ENCODE assay signal across 9 cellular contexts in genomic region chr2:104851236-104852160, GRCh38. TPM values are rescaled to one million over a fixed set of nuclear protein-coding genes. Genes with fewer than 3 reads are reported as not detected.
A peak's percentile ranks its signal among the peaks of the same experiment; 100 is the strongest.
DNase-seq lines count a peak whose midpoint lies in the region; ATAC-seq, FAIRE-seq and TF ChIP-seq lines count a peak whose summit lies in the region.
"Had no signal": no experiment of that assay in that cellular context is flagged by ENCODE, and none has a peak within 500 bp of the region (broad histone marks: within the 10 kb centered on the region; RNA-seq: fewer than 3 reads in every experiment).

No MANE protein-coding gene starts in this region.

- no peak overlapping the region for H3K27ac Mint-ChIP-seq in activated naive CD4-positive, alpha-beta T cell treated with anti-CD3 and anti-CD28 coated beads for 36 hours
- no peak overlapping the region for H3K27ac Mint-ChIP-seq in activated naive CD4-positive, alpha-beta T cell treated with anti-CD3 and anti-CD28 coated beads, Interleukin-2, amount 50 U/mL, for 72 hours
- no peak overlapping the region for H3K27ac Mint-ChIP-seq in WTC11

- TF ChIP-seq CTCF in WTC11 (IDR thresholded peaks at IDR 0.05) (no peak), kidney (IDR thresholded peaks at IDR 0.05; ENCODE audit: borderline replicate concordance, extremely low read depth, insufficient read depth) (no peak), foreskin fibroblast (IDR thresholded peaks at IDR 0.05; ENCODE audit: low read depth, low read length) (no peak)

- CTCF ChIA-PET in activated naive CD4-positive, alpha-beta T cell treated with anti-CD3 and anti-CD28 coated beads for 36 hours (lab: Charles Lee) = interaction anchor here (2.5 kb wide), 1 partner anchor 16 kb away, joined by 19 read pairs; no protein-coding TSS in a partner anchor
- CTCF ChIA-PET in WTC11 (lab: Charles Lee) = interaction anchor here (1.3 to 3.5 kb wide), 5 partner anchors 16 to 102 kb away, joined by 3 to 59 read pairs (median 10); no protein-coding TSS in a partner anchor

- no peak for DNase-seq in activated naive CD4-positive, alpha-beta T cell treated with anti-CD3 and anti-CD28 coated beads for 36 hours
- no peak for DNase-seq in activated naive CD4-positive, alpha-beta T cell treated with anti-CD3 and anti-CD28 coated beads, Interleukin-2, amount 50 U/mL, for 72 hours (ENCODE audit: low spot score in 2 of 2)
- DNase-seq in WTC11 (ENCODE audit: low spot score) = no peak
- no peak for DNase-seq in kidney
- peak; percentile 75 for DNase-seq in superior temporal gyrus (ENCODE audit: extremely low spot score)
- DNase-seq in foreskin fibroblast = no peak
- DNase-seq: small intestine had no signal

- H3K27ac ChIP-seq in kidney (ENCODE audit: low read depth in 2 of 2, low read length in 2 of 2) = peak overlapping the region; percentile 91 to 92

- H3K36me3 ChIP-seq in kidney (ENCODE audit: control insufficient read depth in 1 of 2, insufficient read depth in 2 of 2, low read length in 2 of 2) = no peaks in the 10 kb centered on the region

- H3K4me1 Mint-ChIP-seq in activated naive CD4-positive, alpha-beta T cell treated with anti-CD3 and anti-CD28 coated beads for 36 hours (ENCODE audit: low read depth) = peaks cover 33% of the 10 kb centered on the region
- H3K4me1 Mint-ChIP-seq in WTC11 = peaks cover 71% of the 10 kb centered on the region

- intact Hi-C loops in activated naive CD4-positive, alpha-beta T cell treated with anti-CD3 and anti-CD28 coated beads for 36 hours (cut with micrococcal nuclease) = loop anchor here (2.0 to 5.0 kb wide), 3 partner anchors 21 to 386 kb away; partner anchors contain the start of gene MRPS9
- intact Hi-C loops in kidney (cut with DNase I) = no loop called here

- H3K27me3 Mint-ChIP-seq in activated naive CD4-positive, alpha-beta T cell treated with anti-CD3 and anti-CD28 coated beads for 36 hours (ENCODE audit: low read depth) = peaks cover 77% of the 10 kb centered on the region
- H3K27me3 Mint-ChIP-seq in WTC11 (ENCODE audit: low read depth) = peaks cover 85% of the 10 kb centered on the region

- peak overlapping the region; percentile 37 to 84 for H3K9ac ChIP-seq in kidney (ENCODE audit: low read length in 2 of 2)

- no peaks in the 10 kb centered on the region for H3K9me3 ChIP-seq in kidney (ENCODE audit: control insufficient read depth in 1 of 2, low read length in 2 of 2)

- FAIRE-seq in kidney (lab: Jason Lieb, UNC) = no peak
- FAIRE-seq: small intestine had no signal

- H3K9me3 Mint-ChIP-seq in activated naive CD4-positive, alpha-beta T cell treated with anti-CD3 and anti-CD28 coated beads for 36 hours = no peaks in the 10 kb centered on the region
- H3K9me3 Mint-ChIP-seq in activated naive CD4-positive, alpha-beta T cell treated with anti-CD3 and anti-CD28 coated beads, Interleukin-2, amount 50 U/mL, for 72 hours = no peaks in the 10 kb centered on the region
- H3K9me3 Mint-ChIP-seq in WTC11 = no peaks in the 10 kb centered on the region

- POLR2A ChIA-PET in WTC11 (lab: Charles Lee) = interaction anchor here (1.0 kb wide), 1 partner anchor 8 kb away, joined by 3 read pairs; no protein-coding TSS in a partner anchor

- ATAC-seq in activated naive CD4-positive, alpha-beta T cell treated with anti-CD3 and anti-CD28 coated beads, Interleukin-2, amount 50 U/mL, for 72 hours = no peak
- ATAC-seq in WTC11 (no peak), esophagus mucosa (no peak), HG02798 (IDR thresholded peaks at IDR 0.05; ENCODE audit: poor library complexity, unreplicated experiment) (no peak)

- H3K4me3 Mint-ChIP-seq in activated naive CD4-positive, alpha-beta T cell treated with anti-CD3 and anti-CD28 coated beads for 36 hours = peak overlapping the region; percentile 52
- peak overlapping the region; percentile 86 for H3K4me3 Mint-ChIP-seq in WTC11

- H3K36me3 Mint-ChIP-seq in activated naive CD4-positive, alpha-beta T cell treated with anti-CD3 and anti-CD28 coated beads for 36 hours (ENCODE audit: low read depth) = peaks cover 4% of the 10 kb centered on the region
- H3K36me3 Mint-ChIP-seq in activated naive CD4-positive, alpha-beta T cell treated with anti-CD3 and anti-CD28 coated beads, Interleukin-2, amount 50 U/mL, for 72 hours = peaks cover 10 to 16% of the 10 kb centered on the region in 2 donors
- H3K36me3 Mint-ChIP-seq in WTC11 = no peaks in the 10 kb centered on the region

- H3K4me1 ChIP-seq in kidney (ENCODE audit: control insufficient read depth in 1 of 2, insufficient read depth in 1 of 2, low read depth in 1 of 2, low read length in 2 of 2) = peaks cover 3 to 5% of the 10 kb centered on the region in 2 donors

- H3K4me3 ChIP-seq in kidney (ENCODE audit: low read length in 2 of 2) (peak overlapping the region; percentile 78), foreskin fibroblast (ENCODE audit: low read depth in 1 of 2, low read length in 2 of 2) (no peak overlapping the region)

TF ChIP-seq in WTC11, 78 proteins besides CTCF, POLR2A, EP300 and RAD21 (continues in another document):
- TF ChIP-seq TEAD1 (CRISPR knock-in tag; IDR thresholded peaks at IDR 0.05) (no peak), FOXP1 (CRISPR knock-in tag; IDR thresholded peaks at IDR 0.05; ENCODE audit: borderline replicate concordance) (no peak), TP53 (CRISPR knock-in tag; IDR thresholded peaks at IDR 0.05) (no peak), ARID4B (CRISPR knock-in tag; IDR thresholded peaks at IDR 0.05; ENCODE audit: borderline replicate concordance) (no peak), NR3C1 (CRISPR knock-in tag; conservative IDR thresholded peaks at IDR 0.05; ENCODE audit: low read depth) (no peak), OVOL2 (CRISPR knock-in tag; IDR thresholded peaks at IDR 0.05; ENCODE audit: borderline replicate concordance) (no peak), PRRX2 (CRISPR knock-in tag; IDR thresholded peaks at IDR 0.05) (no peak), ZNF423 (CRISPR knock-in tag; IDR thresholded peaks at IDR 0.05) (no peak), E2F4 (CRISPR knock-in tag; IDR thresholded peaks at IDR 0.05; ENCODE audit: borderline replicate concordance, low read depth) (no peak), CBFB (CRISPR knock-in tag; IDR thresholded peaks at IDR 0.05; ENCODE audit: low read depth) (no peak), CDX4 (CRISPR knock-in tag; IDR thresholded peaks at IDR 0.05; ENCODE audit: borderline replicate concordance) (no peak)

RNA-seq across cellular contexts. Expression of gene POU3F3, which starts 2.4 kb away (rescaled TPM):
- not detected for total RNA-seq in activated naive CD4-positive, alpha-beta T cell treated with anti-CD3 and anti-CD28 coated beads for 36 hours
- total RNA-seq in activated naive CD4-positive, alpha-beta T cell treated with anti-CD3 and anti-CD28 coated beads, Interleukin-2, amount 50 U/mL, for 72 hours = not detected
- total RNA-seq in WTC11 (2021) (0.05 TPM in 1 of 3 replicates, not detected in the others), kidney (118 TPM), esophagus mucosa (not detected)
- 31.4 TPM for polyA plus RNA-seq in kidney (ENCODE audit: insufficient read depth, low read depth, low replicate concordance)

Comparison
In these comparisons a context has a peak if more than half of its experiments do, and no peak if none do; other contexts are left out.
1. H3K4me3 ChIP-seq: peak in kidney (2 of 2); none in foreskin fibroblast (0 of 2).
2. RNA of gene POU3F3, which starts 2.4 kb away (total RNA-seq): 118 TPM in kidney (single experiment); not detected in activated naive CD4-positive, alpha-beta T cell treated with anti-CD3 and anti-CD28 coated beads, Interleukin-2, amount 50 U/mL, for 72 hours, 0.05 TPM in WTC11, not detected in activated naive CD4-positive, alpha-beta T cell treated with anti-CD3 and anti-CD28 coated beads for 36 hours and not detected in esophagus mucosa (single experiment); every median in the first group is over 100 times any median in the second.